19 cellular contexts compared by ENCODE assay signal in the genomic region with DNA sequence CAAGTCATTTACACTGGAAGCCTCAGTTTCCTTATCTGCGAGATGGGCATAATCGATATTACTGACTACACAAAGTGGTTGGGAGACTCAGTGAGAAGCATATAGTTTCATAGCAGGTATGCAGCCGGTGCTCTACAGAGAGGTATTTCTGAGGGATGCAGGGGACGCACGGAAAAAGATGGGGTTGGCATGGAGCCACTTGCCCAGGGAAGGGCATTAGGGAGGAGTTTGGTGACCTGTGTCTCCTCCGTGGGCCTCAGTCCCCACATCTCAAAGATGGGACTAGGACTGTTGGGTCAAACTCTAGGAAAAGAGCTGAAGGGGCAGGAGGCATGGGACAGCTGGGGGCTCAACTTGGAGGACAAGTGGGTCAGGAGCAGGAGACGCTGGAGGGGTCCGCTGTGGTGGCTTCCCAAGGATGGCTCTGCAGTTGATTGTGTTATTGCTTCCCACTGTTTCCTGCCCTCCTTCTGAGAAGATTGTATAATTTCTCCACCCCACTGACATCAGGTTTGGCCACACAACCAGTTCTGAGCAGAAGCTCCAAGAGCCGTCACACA.
"Had no signal": no experiment of that assay in that cellular context is flagged by ENCODE, and none has a peak within 500 bp of the region (broad histone marks: within the 10 kb centered on the region; RNA-seq: fewer than 3 reads in every experiment).

No MANE protein-coding gene starts in this region.

- DNase-seq: activated CD4-positive, alpha-beta T cell treated with anti-CD3 and anti-CD28 coated beads for 48 hours; activated CD4-positive, alpha-beta T cell treated with anti-CD3 and anti-CD28 coated beads, Interleukin-2, amount 50 U/mL, for 4 hours; activated CD4-positive, CD25-positive, alpha-beta regulatory T cell treated with anti-CD3 and anti-CD28 coated beads, Interleukin-2, amount 50 U/mL, for 72 hours; activated CD8-positive, alpha-beta T cell treated with anti-CD3 and anti-CD28 coated beads, Interleukin-2, amount 10 ng/mL, durations not matched to agents 7 days and 5 days; activated naive CD4-positive, alpha-beta T cell treated with anti-CD3 and anti-CD28 coated beads, Interleukin-2, amount 50 U/mL, for 16 hours; activated naive CD8-positive, alpha-beta T cell treated with anti-CD3 and anti-CD28 coated beads, Interleukin-2, amount 10 ng/mL, durations not matched to agents 7 days and 5 days; anterior cingulate cortex; central memory CD4-positive, alpha-beta T cell; KG1; NCI-H1048; NK-92 treated with Interleukin-12 subunit alpha and Interleukin-12 subunit beta, amount 100 ng/mL, for 24 hours; OCI-M1; T-cell had no signal

- H3K27me3 ChIP-seq: adrenal gland, breast epithelium had no signal

- H3K9me3 ChIP-seq: adrenal gland, breast epithelium had no signal

- ATAC-seq: activated CD8-positive, alpha-beta T cell treated with anti-CD3 and anti-CD28 coated beads, Interleukin-2, amount 10 ng/mL, durations not matched to agents 7 days and 5 days; Panc1; Right ventricle myocardium inferior; T-cell; WTC11 had no signal

- H3K4me3 ChIP-seq: adrenal gland, breast epithelium, SK-N-MC had no signal

- H3K9me3 Mint-ChIP-seq: activated naive CD8-positive, alpha-beta T cell treated with anti-CD3 and anti-CD28 coated beads, Interleukin-2, amount 10 ng/mL, durations not matched to agents 7 days and 5 days; T-cell; WTC11 had no signal

- H3K27ac Mint-ChIP-seq: activated CD8-positive, alpha-beta T cell treated with anti-CD3 and anti-CD28 coated beads, Interleukin-2, amount 10 ng/mL, durations not matched to agents 7 days and 5 days; activated naive CD8-positive, alpha-beta T cell treated with anti-CD3 and anti-CD28 coated beads, Interleukin-2, amount 10 ng/mL, durations not matched to agents 7 days and 5 days; T-cell; WTC11 had no signal

- H3K4me1 ChIP-seq: adrenal gland had no signal

- H3K27ac ChIP-seq: adrenal gland, breast epithelium, SK-N-MC had no signal

- H3K36me3 ChIP-seq: adrenal gland, breast epithelium had no signal

- H3K36me3 Mint-ChIP-seq: activated naive CD8-positive, alpha-beta T cell treated with anti-CD3 and anti-CD28 coated beads, Interleukin-2, amount 10 ng/mL, durations not matched to agents 7 days and 5 days; T-cell; WTC11 had no signal

- H3K4me3 Mint-ChIP-seq: activated CD8-positive, alpha-beta T cell treated with anti-CD3 and anti-CD28 coated beads, Interleukin-2, amount 10 ng/mL, durations not matched to agents 7 days and 5 days; activated naive CD8-positive, alpha-beta T cell treated with anti-CD3 and anti-CD28 coated beads, Interleukin-2, amount 10 ng/mL, durations not matched to agents 7 days and 5 days; T-cell; WTC11 had no signal

- H3K4me1 Mint-ChIP-seq: T-cell had no signal
